ENCODE assay signal across 8 cellular contexts in the genomic region with DNA sequence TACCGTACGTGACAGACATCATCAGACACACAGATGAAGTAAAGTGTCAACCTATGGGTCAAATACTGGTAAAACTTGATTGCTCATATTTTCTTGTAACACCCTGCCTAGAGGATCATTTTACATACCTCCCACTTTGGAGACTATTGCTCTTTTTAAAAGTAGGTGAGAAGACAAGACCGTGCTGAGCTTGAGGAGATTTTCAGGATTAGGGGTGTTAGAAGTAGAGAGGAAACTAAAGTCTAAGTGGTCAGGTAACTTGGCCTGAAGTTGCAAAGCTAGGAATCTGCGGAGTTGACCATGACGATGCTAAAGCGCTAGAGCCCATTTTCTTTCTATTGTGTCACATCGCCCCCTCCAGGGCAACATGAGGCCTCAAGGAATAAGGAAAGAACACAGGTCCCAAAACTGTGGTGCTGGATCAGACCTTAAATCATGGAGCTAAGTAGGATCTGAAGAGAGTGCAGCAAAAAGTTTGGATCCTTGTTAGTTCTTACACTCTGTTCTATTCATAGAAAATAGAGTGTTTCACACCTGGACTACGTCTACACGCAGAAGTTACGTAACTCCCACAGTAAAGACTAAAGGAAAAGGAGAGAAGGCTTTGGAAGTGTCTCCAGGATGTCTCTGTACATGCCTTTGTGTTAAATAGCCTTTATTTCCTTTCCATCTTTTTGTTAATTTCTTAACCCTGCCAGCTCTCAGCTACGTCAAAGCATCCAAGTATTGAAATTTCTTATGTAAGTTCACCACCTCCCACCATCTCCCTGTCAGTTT. TPM values are rescaled to one million over a fixed set of nuclear protein-coding genes. Genes with fewer than 3 reads are reported as not detected.
A peak's percentile ranks its signal among the peaks of the same experiment; 100 is the strongest.
DNase-seq lines count a peak whose midpoint lies in the region; ATAC-seq lines count a peak whose summit lies in the region.

No MANE protein-coding gene starts in this region.

- no peak overlapping the region for H3K27ac Mint-ChIP-seq in activated T-cell treated with anti-CD3 and anti-CD28 coated beads, Interleukin-2, amount 50 U/mL, for 24 hours
- no peak overlapping the region for H3K27ac Mint-ChIP-seq in activated naive CD4-positive, alpha-beta T cell treated with anti-CD3 and anti-CD28 coated beads, Interleukin-2, amount 50 U/mL, for 72 hours

- H3K27me3 Mint-ChIP-seq in activated T-cell treated with anti-CD3 and anti-CD28 coated beads, Interleukin-2, amount 50 U/mL, for 24 hours: no peaks in the 10 kb centered on the region

- H3K4me3 Mint-ChIP-seq in activated T-cell treated with anti-CD3 and anti-CD28 coated beads, Interleukin-2, amount 50 U/mL, for 24 hours: no peak overlapping the region

- no peaks in the 10 kb centered on the region for H3K9me3 Mint-ChIP-seq in activated T-cell treated with anti-CD3 and anti-CD28 coated beads, Interleukin-2, amount 50 U/mL, for 24 hours
- H3K9me3 Mint-ChIP-seq in activated naive CD4-positive, alpha-beta T cell treated with anti-CD3 and anti-CD28 coated beads, Interleukin-2, amount 50 U/mL, for 72 hours: no peaks in the 10 kb centered on the region

- no peaks in the 10 kb centered on the region for H3K36me3 Mint-ChIP-seq in activated T-cell treated with anti-CD3 and anti-CD28 coated beads, Interleukin-2, amount 50 U/mL, for 24 hours (ENCODE audit: low read depth)
- H3K36me3 Mint-ChIP-seq in activated naive CD4-positive, alpha-beta T cell treated with anti-CD3 and anti-CD28 coated beads, Interleukin-2, amount 50 U/mL, for 72 hours: no peaks in the 10 kb centered on the region

- peak; percentile 34 to 44 for DNase-seq in activated T-cell treated with anti-CD3 and anti-CD28 coated beads, Interleukin-2, amount 50 U/mL, for 48 hours
- DNase-seq in activated T-cell treated with anti-CD3 and anti-CD28 coated beads, Interleukin-2, amount 50 U/mL, for 24 hours: no peak
- peak; percentile 51 for DNase-seq in MV-4-11 (lab: John Stamatoyannopoulos, UW)
- peak in 1 of 2 donors; percentile 38 for DNase-seq in activated naive CD4-positive, alpha-beta T cell treated with anti-CD3 and anti-CD28 coated beads, Interleukin-2, amount 50 U/mL, for 72 hours (ENCODE audit: low spot score in 2 of 2)
- DNase-seq in left cardiac atrium: peak; percentile 59
- peak; percentile 30 for DNase-seq in pulmonary artery endothelial cell (ENCODE audit: low read depth, low spot score)
- no peak for DNase-seq in mesenteric fat pad (ENCODE audit: low spot score)

- H3K4me1 Mint-ChIP-seq in activated T-cell treated with anti-CD3 and anti-CD28 coated beads, Interleukin-2, amount 50 U/mL, for 24 hours (ENCODE audit: low read depth): peaks cover 33% of the 10 kb centered on the region

- intact Hi-C loops in left cardiac atrium (cut with DNase I): loop anchor here (1.0 to 10.0 kb wide), 2 partner anchors 57 to 60 kb away; no protein-coding TSS in a partner anchor

- peak; percentile 58 to 65 for ATAC-seq in activated naive CD4-positive, alpha-beta T cell treated with anti-CD3 and anti-CD28 coated beads, Interleukin-2, amount 50 U/mL, for 72 hours
- ATAC-seq in left cardiac atrium: peak; percentile 84 to 90
- ATAC-seq in HG02981 (IDR thresholded peaks at IDR 0.05; ENCODE audit: unreplicated experiment): no peak

RNA-seq across cellular contexts. Expression of a gene that starts 8.7 kb away (rescaled TPM):
- 10 to 100 TPM; 17.1 to 20.0 TPM for total RNA-seq in activated naive CD4-positive, alpha-beta T cell treated with anti-CD3 and anti-CD28 coated beads, Interleukin-2, amount 50 U/mL, for 72 hours
- 1 to 10 TPM; 6.1 to 7.0 TPM for total RNA-seq in left cardiac atrium
- total RNA-seq in pulmonary artery endothelial cell: 7.3 and 7.4 TPM in 2 replicates
- total RNA-seq in mesenteric fat pad: 15.6 TPM

Comparison
In these comparisons a context has a peak if more than half of its experiments do, and no peak if none do; other contexts are left out.
1. DNase-seq: peak in activated T-cell treated with anti-CD3 and anti-CD28 coated beads, Interleukin-2, amount 50 U/mL, for 48 hours (2 of 2), MV-4-11 (single experiment), left cardiac atrium (single experiment) and pulmonary artery endothelial cell (single experiment); none in activated T-cell treated with anti-CD3 and anti-CD28 coated beads, Interleukin-2, amount 50 U/mL, for 24 hours (single experiment) and mesenteric fat pad (single experiment).